ENCODE assay signal across 4 cellular contexts in the genomic region with DNA sequence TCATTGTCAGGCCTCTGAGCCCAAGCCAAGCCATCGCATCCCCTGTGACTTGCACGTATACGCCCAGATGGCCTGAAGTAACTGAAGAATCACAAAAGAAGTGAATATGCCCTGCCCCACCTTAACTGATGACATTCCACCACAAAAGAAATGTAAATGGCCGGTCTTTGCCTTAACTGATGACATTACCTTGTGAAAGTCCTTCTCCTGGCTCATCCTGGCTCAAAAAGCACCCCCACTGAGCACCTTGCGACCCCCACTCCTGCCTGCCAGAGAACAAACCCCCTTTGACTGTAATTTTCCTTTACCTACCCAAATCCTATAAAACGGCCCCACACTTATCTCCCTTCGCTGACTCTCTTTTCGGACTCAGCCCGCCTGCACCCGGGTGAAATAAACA. TPM values are rescaled to one million over a fixed set of nuclear protein-coding genes. Genes with fewer than 3 reads are reported as not detected.
"Had no signal": no experiment of that assay in that cellular context is flagged by ENCODE, and none has a peak within 500 bp of the region (broad histone marks: within the 10 kb centered on the region; RNA-seq: fewer than 3 reads in every experiment).

No MANE protein-coding gene starts in this region.

RNA-seq across cellular contexts. Expression of a gene that starts 24.8 kb away (rescaled TPM):
- total RNA-seq: activated CD4-positive, alpha-beta memory T cell treated with anti-CD3 and anti-CD28 coated beads, Interleukin-2, amount 10 ng/mL, durations not matched to agents 7 days and 5 days; activated CD8-positive, alpha-beta memory T cell treated with anti-CD3 and anti-CD28 coated beads, Interleukin-2, amount 10 ng/mL, durations not matched to agents 7 days and 5 days; bronchial epithelial cell; MCF 10A had no signal
